18 cellular contexts compared by ENCODE assay signal in the genomic region with DNA sequence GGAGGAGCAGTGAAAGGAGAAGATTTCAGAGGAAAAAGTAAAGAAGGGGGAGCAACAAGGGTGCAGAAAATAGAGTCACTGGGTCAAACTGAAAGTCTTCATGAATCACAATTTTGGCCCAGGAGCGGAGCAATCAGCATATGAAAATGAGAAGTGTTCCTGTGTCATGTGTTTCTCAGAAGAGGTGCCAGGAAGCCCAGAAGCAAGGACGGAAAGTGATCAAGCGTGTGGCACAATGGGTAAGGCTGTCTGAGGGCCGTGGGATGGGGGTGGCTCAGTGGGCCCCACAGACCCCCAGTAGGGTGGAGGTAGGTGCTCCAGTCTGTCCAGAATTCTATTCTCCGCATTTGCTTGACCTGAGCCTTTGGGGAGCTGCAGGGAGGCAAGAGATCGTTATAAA. TPM values are rescaled to one million over a fixed set of nuclear protein-coding genes. Genes with fewer than 3 reads are reported as not detected.
DNase-seq lines count a peak whose midpoint lies in the region; ATAC-seq and TF ChIP-seq lines count a peak whose summit lies in the region.
"Had no signal": no experiment of that assay in that cellular context is flagged by ENCODE, and none has a peak within 500 bp of the region (broad histone marks: within the 10 kb centered on the region; RNA-seq: fewer than 3 reads in every experiment).

No MANE protein-coding gene starts in this region.

- intact Hi-C loops in activated T-helper 1 cell treated with anti-CD3 and anti-CD28 coated beads, Interleukin-12 subunit alpha, Interleukin-12 subunit beta, Interleukin-2, Interleukin-4 antibody, amounts not matched to agents 30 ng/mL and 10 ng/mL and 1 ng/mL, durations not matched to agents 14 hours and 24 hours and 36 hours (cut with micrococcal nuclease) = loop anchor here (5.0 kb wide), 1 partner anchor 178 kb away; no protein-coding TSS in a partner anchor
- intact Hi-C loops in CD4-positive, alpha-beta T cell (cut with DNase I, micrococcal nuclease) = loop anchor here in 1 of 2 experiments (5.0 kb wide), 1 partner anchor 37 kb away; no protein-coding TSS in a partner anchor

- peaks cover 17% of the 10 kb centered on the region for H3K9me3 Mint-ChIP-seq in activated naive CD4-positive, alpha-beta T cell treated with anti-CD3 and anti-CD28 coated beads, Interleukin-2, amount 10 ng/mL, durations not matched to agents 7 days and 5 days
- H3K9me3 Mint-ChIP-seq in activated T-helper 1 cell treated with anti-CD3 and anti-CD28 coated beads, Interleukin-12 subunit alpha, Interleukin-12 subunit beta, Interleukin-2, Interleukin-4 antibody, amounts not matched to agents 30 ng/mL and 10 ng/mL and 1 ng/mL, durations not matched to agents 14 hours and 24 hours and 36 hours = peaks cover 24% of the 10 kb centered on the region
- peaks cover 15% of the 10 kb centered on the region for H3K9me3 Mint-ChIP-seq in stimulated activated naive CD8-positive, alpha-beta T cell treated with anti-CD3 and anti-CD28 coated beads, Interleukin-15, Interleukin-2, amounts not matched to agents 100 ng/mL and 50 ng/mL, for 24 hours
- peaks cover 7% of the 10 kb centered on the region for H3K9me3 Mint-ChIP-seq in CD4-positive, alpha-beta T cell

- ATAC-seq in HG02610 (IDR thresholded peaks at IDR 0.05; ENCODE audit: unreplicated experiment) = peak; percentile 30
- ATAC-seq in GM19395 (IDR thresholded peaks at IDR 0.05; ENCODE audit: unreplicated experiment) = no peak
- ATAC-seq in CD4-positive, alpha-beta T cell (ENCODE audit: poor library complexity) = no peak
- no peak for ATAC-seq in HG03159 (IDR thresholded peaks at IDR 0.05; ENCODE audit: unreplicated experiment)

- peaks cover 80% of the 10 kb centered on the region for H3K36me3 Mint-ChIP-seq in activated naive CD4-positive, alpha-beta T cell treated with anti-CD3 and anti-CD28 coated beads, Interleukin-2, amount 10 ng/mL, durations not matched to agents 7 days and 5 days
- peaks cover 81% of the 10 kb centered on the region for H3K36me3 Mint-ChIP-seq in activated T-helper 1 cell treated with anti-CD3 and anti-CD28 coated beads, Interleukin-12 subunit alpha, Interleukin-12 subunit beta, Interleukin-2, Interleukin-4 antibody, amounts not matched to agents 30 ng/mL and 10 ng/mL and 1 ng/mL, durations not matched to agents 14 hours and 24 hours and 36 hours (ENCODE audit: low read depth)
- H3K36me3 Mint-ChIP-seq in stimulated activated naive CD8-positive, alpha-beta T cell treated with anti-CD3 and anti-CD28 coated beads, Interleukin-15, Interleukin-2, amounts not matched to agents 100 ng/mL and 50 ng/mL, for 24 hours (ENCODE audit: low read depth) = peaks cover 81% of the 10 kb centered on the region
- peaks cover 72% of the 10 kb centered on the region for H3K36me3 Mint-ChIP-seq in CD4-positive, alpha-beta T cell (ENCODE audit: low read depth)

- H3K27me3 ChIP-seq in CD4-positive, alpha-beta T cell (ENCODE audit: control insufficient read depth, insufficient read depth, low read length) = no peaks in the 10 kb centered on the region
- H3K27me3 ChIP-seq: stomach, upper lobe of left lung had no signal

- peaks cover 24% of the 10 kb centered on the region for H3K4me1 Mint-ChIP-seq in activated naive CD4-positive, alpha-beta T cell treated with anti-CD3 and anti-CD28 coated beads, Interleukin-2, amount 10 ng/mL, durations not matched to agents 7 days and 5 days
- H3K4me1 Mint-ChIP-seq in activated T-helper 1 cell treated with anti-CD3 and anti-CD28 coated beads, Interleukin-12 subunit alpha, Interleukin-12 subunit beta, Interleukin-2, Interleukin-4 antibody, amounts not matched to agents 30 ng/mL and 10 ng/mL and 1 ng/mL, durations not matched to agents 14 hours and 24 hours and 36 hours (ENCODE audit: low read depth) = peaks cover 58% of the 10 kb centered on the region
- H3K4me1 Mint-ChIP-seq in stimulated activated naive CD8-positive, alpha-beta T cell treated with anti-CD3 and anti-CD28 coated beads, Interleukin-15, Interleukin-2, amounts not matched to agents 100 ng/mL and 50 ng/mL, for 24 hours (ENCODE audit: low read depth) = peaks cover 44% of the 10 kb centered on the region
- H3K4me1 Mint-ChIP-seq in CD4-positive, alpha-beta T cell (ENCODE audit: low read depth) = peaks cover 17% of the 10 kb centered on the region

- H3K27ac ChIP-seq in CD4-positive, alpha-beta T cell (ENCODE audit: low read depth, low read length) = no peak overlapping the region
- H3K27ac ChIP-seq: KMS-11, stomach, upper lobe of left lung had no signal

- no peaks in the 10 kb centered on the region for H3K27me3 Mint-ChIP-seq in activated naive CD4-positive, alpha-beta T cell treated with anti-CD3 and anti-CD28 coated beads, Interleukin-2, amount 10 ng/mL, durations not matched to agents 7 days and 5 days
- H3K27me3 Mint-ChIP-seq in activated T-helper 1 cell treated with anti-CD3 and anti-CD28 coated beads, Interleukin-12 subunit alpha, Interleukin-12 subunit beta, Interleukin-2, Interleukin-4 antibody, amounts not matched to agents 30 ng/mL and 10 ng/mL and 1 ng/mL, durations not matched to agents 14 hours and 24 hours and 36 hours (ENCODE audit: insufficient read depth) = no peaks in the 10 kb centered on the region
- no peaks in the 10 kb centered on the region for H3K27me3 Mint-ChIP-seq in stimulated activated naive CD8-positive, alpha-beta T cell treated with anti-CD3 and anti-CD28 coated beads, Interleukin-15, Interleukin-2, amounts not matched to agents 100 ng/mL and 50 ng/mL, for 24 hours
- no peaks in the 10 kb centered on the region for H3K27me3 Mint-ChIP-seq in CD4-positive, alpha-beta T cell

- POLR2A ChIA-PET in CD4-positive, alpha-beta T cell (lab: Charles Lee) = no interaction called here

- H3K9me3 ChIP-seq in CD4-positive, alpha-beta T cell (ENCODE audit: control insufficient read depth, low read length) = no peaks in the 10 kb centered on the region
- H3K9me3 ChIP-seq: stomach had no signal

- TF ChIP-seq CTCF in CD4-positive, alpha-beta T cell (IDR thresholded peaks at IDR 0.05) = no peak

- CTCF ChIA-PET in activated naive CD4-positive, alpha-beta T cell treated with anti-CD3 and anti-CD28 coated beads, Interleukin-2, amount 10 ng/mL, durations not matched to agents 7 days and 5 days (lab: Charles Lee) = interaction anchor here (1.3 kb wide), 1 partner anchor 44 kb away, joined by 3 read pairs; no protein-coding TSS in a partner anchor
- CTCF ChIA-PET in CD4-positive, alpha-beta T cell (lab: Charles Lee) = no interaction called here

- no peak for DNase-seq in activated naive CD4-positive, alpha-beta T cell treated with anti-CD3 and anti-CD28 coated beads, Interleukin-2, amount 10 ng/mL, durations not matched to agents 7 days and 5 days
- no peak for DNase-seq in activated naive CD4-positive, alpha-beta T cell treated with Interleukin-2 at 50 U/mL for 16 hours
- DNase-seq in activated T-helper 1 cell treated with anti-CD3 and anti-CD28 coated beads, Interleukin-12 subunit alpha, Interleukin-12 subunit beta, Interleukin-2, Interleukin-4 antibody, amounts not matched to agents 30 ng/mL and 10 ng/mL and 1 ng/mL, durations not matched to agents 14 hours and 24 hours and 36 hours (ENCODE audit: low spot score) = no peak
- DNase-seq in CD4-positive, alpha-beta T cell = no peak
- DNase-seq: DND-41, midbrain, NCI-H1048, NCI-H2081 treated with DMSO at 0.1 percent for 48 hours, NCI-H510A treated with DMSO at 0.1 percent for 48 hours, stomach, SW 1271, upper lobe of left lung had no signal

- H3K27ac Mint-ChIP-seq in activated naive CD4-positive, alpha-beta T cell treated with anti-CD3 and anti-CD28 coated beads, Interleukin-2, amount 10 ng/mL, durations not matched to agents 7 days and 5 days = peak overlapping the region; percentile 50
- H3K27ac Mint-ChIP-seq in activated T-helper 1 cell treated with anti-CD3 and anti-CD28 coated beads, Interleukin-12 subunit alpha, Interleukin-12 subunit beta, Interleukin-2, Interleukin-4 antibody, amounts not matched to agents 30 ng/mL and 10 ng/mL and 1 ng/mL, durations not matched to agents 14 hours and 24 hours and 36 hours = peak overlapping the region; percentile 76
- H3K27ac Mint-ChIP-seq in stimulated activated naive CD8-positive, alpha-beta T cell treated with anti-CD3 and anti-CD28 coated beads, Interleukin-15, Interleukin-2, amounts not matched to agents 100 ng/mL and 50 ng/mL, for 24 hours = peak overlapping the region; percentile 80
- no peak overlapping the region for H3K27ac Mint-ChIP-seq in CD4-positive, alpha-beta T cell

- no peak overlapping the region for H3K4me3 Mint-ChIP-seq in activated naive CD4-positive, alpha-beta T cell treated with anti-CD3 and anti-CD28 coated beads, Interleukin-2, amount 10 ng/mL, durations not matched to agents 7 days and 5 days
- peak overlapping the region; percentile 24 for H3K4me3 Mint-ChIP-seq in activated T-helper 1 cell treated with anti-CD3 and anti-CD28 coated beads, Interleukin-12 subunit alpha, Interleukin-12 subunit beta, Interleukin-2, Interleukin-4 antibody, amounts not matched to agents 30 ng/mL and 10 ng/mL and 1 ng/mL, durations not matched to agents 14 hours and 24 hours and 36 hours
- H3K4me3 Mint-ChIP-seq in stimulated activated naive CD8-positive, alpha-beta T cell treated with anti-CD3 and anti-CD28 coated beads, Interleukin-15, Interleukin-2, amounts not matched to agents 100 ng/mL and 50 ng/mL, for 24 hours = no peak overlapping the region
- no peak overlapping the region for H3K4me3 Mint-ChIP-seq in CD4-positive, alpha-beta T cell

RNA-seq across cellular contexts. Expression of a gene that starts 44.2 kb away (rescaled TPM):
- 235 and 243 TPM in 2 replicates for total RNA-seq in activated T-helper 1 cell treated with anti-CD3 and anti-CD28 coated beads, Interleukin-12 subunit alpha, Interleukin-12 subunit beta, Interleukin-2, Interleukin-4 antibody, amounts not matched to agents 30 ng/mL and 10 ng/mL and 1 ng/mL, durations not matched to agents 14 hours and 24 hours and 36 hours
- total RNA-seq in CD4-positive, alpha-beta T cell = 10 to 100 TPM; 51.2 to 55.1 TPM
- total RNA-seq: bronchial epithelial cell had no signal

RNA-seq across cellular contexts. Expression of a gene that starts 49.9 kb away (rescaled TPM):
- total RNA-seq in activated T-helper 1 cell treated with anti-CD3 and anti-CD28 coated beads, Interleukin-12 subunit alpha, Interleukin-12 subunit beta, Interleukin-2, Interleukin-4 antibody, amounts not matched to agents 30 ng/mL and 10 ng/mL and 1 ng/mL, durations not matched to agents 14 hours and 24 hours and 36 hours = 141 and 142 TPM in 2 replicates
- 10 to 100 TPM; 59.4 to 63.7 TPM for total RNA-seq in CD4-positive, alpha-beta T cell

RNA-seq across cellular contexts. Expression of a gene that starts 57.3 kb away (rescaled TPM):
- 57.4 and 57.8 TPM in 2 replicates for total RNA-seq in activated T-helper 1 cell treated with anti-CD3 and anti-CD28 coated beads, Interleukin-12 subunit alpha, Interleukin-12 subunit beta, Interleukin-2, Interleukin-4 antibody, amounts not matched to agents 30 ng/mL and 10 ng/mL and 1 ng/mL, durations not matched to agents 14 hours and 24 hours and 36 hours
- 10 to 100 TPM; 55.3 to 64.1 TPM for total RNA-seq in CD4-positive, alpha-beta T cell
